In the genomic region with DNA sequence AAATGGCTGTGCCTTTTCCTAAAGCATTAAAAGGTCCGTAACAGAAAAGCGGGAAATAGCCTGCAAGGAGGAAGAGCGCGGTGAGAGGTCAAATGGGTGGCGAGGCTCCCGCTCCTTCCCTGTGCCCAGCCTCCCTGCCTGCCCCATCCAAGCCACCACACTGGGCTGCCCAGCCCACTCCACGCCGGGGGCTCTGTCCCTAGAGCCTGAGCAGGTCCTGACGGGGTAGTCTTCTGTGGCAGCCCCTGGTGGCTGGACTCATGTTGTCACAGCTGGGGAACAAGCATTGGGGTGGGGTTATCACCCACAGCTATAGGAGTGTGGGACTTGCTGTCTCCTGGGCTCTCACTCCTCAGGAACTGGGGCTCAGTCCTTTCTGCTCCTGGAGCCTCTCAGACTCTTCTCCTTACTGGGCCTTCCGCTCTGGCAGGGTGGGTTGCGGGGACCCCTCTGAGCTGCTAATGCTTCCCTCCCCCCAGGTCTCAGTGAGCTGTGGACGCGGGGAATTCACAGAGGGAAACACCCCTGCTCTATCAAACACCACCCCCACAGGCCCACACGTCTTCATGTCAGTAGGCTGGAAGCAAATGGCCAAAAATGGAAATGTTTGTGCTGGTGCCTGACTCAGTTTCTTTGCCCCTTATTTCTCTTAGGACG, we compare ENCODE assay signal across 27 cellular contexts.
DNase-seq lines count a peak whose midpoint lies in the region; ATAC-seq and TF ChIP-seq lines count a peak whose summit lies in the region.
"Had no signal": no experiment of that assay in that cellular context is flagged by ENCODE, and none has a peak within 500 bp of the region (broad histone marks: within the 10 kb centered on the region; RNA-seq: fewer than 3 reads in every experiment).

No MANE protein-coding gene starts in this region.

- H3K4me1 Mint-ChIP-seq in natural killer cell treated with Interleukin-12 subunit alpha and Interleukin-12 subunit beta and Interleukin-15 and Interleukin-18, amount 100 ng/mL, for 72 hours (ENCODE audit: low read depth in 2 of 2), result no peaks in the 10 kb centered on the region
- H3K4me1 Mint-ChIP-seq in natural killer cell, result no peaks in the 10 kb centered on the region
- H3K4me1 Mint-ChIP-seq in WTC11, result peaks cover 43% of the 10 kb centered on the region
- H3K4me1 Mint-ChIP-seq in nephron, result peaks cover 85% of the 10 kb centered on the region
- H3K4me1 Mint-ChIP-seq in Caco-2 (ENCODE audit: low read depth, unreplicated experiment), result peaks cover 12% of the 10 kb centered on the region
- H3K4me1 Mint-ChIP-seq: activated CD4-positive, alpha-beta memory T cell treated with anti-CD3 and anti-CD28 coated beads, Interleukin-2, amount 10 ng/mL, durations not matched to agents 7 days and 5 days; activated naive CD4-positive, alpha-beta T cell treated with anti-CD3 and anti-CD28 coated beads, Interleukin-2, amount 10 ng/mL, durations not matched to agents 7 days and 5 days; activated T-helper 17 cell treated with anti-CD3 and anti-CD28 coated beads, Interleukin-2, amount 50 U/mL, for 72 hours had no signal

- DNase-seq in natural killer cell treated with Interleukin-12 subunit alpha and Interleukin-12 subunit beta and Interleukin-15 and Interleukin-18, amount 100 ng/mL, for 72 hours (ENCODE audit: low spot score), result peak; percentile 53
- DNase-seq in natural killer cell (no peak), WTC11 (ENCODE audit: low spot score) (peak; percentile 8), NCI-H1092 (lab: John Stamatoyannopoulos, UW) (no peak), OCI-M2 (lab: John Stamatoyannopoulos, UW; ENCODE audit: unreplicated experiment) (no peak), Caco-2 (no peak)
- DNase-seq in effector memory CD4-positive, alpha-beta T cell, result no peak
- DNase-seq: activated CD4-positive, alpha-beta memory T cell treated with anti-CD3 and anti-CD28 coated beads, Interleukin-2, amount 10 ng/mL, durations not matched to agents 7 days and 5 days; activated naive CD4-positive, alpha-beta T cell treated with anti-CD3 and anti-CD28 coated beads, Interleukin-2, amount 10 ng/mL, durations not matched to agents 7 days and 5 days; AML-193; body of pancreas; CD4-positive, alpha-beta memory T cell; foreskin melanocyte; NCI-H187; NCI-H2171; small intestine; stimulated activated CD4-positive, alpha-beta T cell treated with anti-CD3 and anti-CD28 coated beads, Interleukin-2, amount 100 ng/mL, for 24 hours; stimulated activated naive CD8-positive, alpha-beta T cell treated with anti-CD3 and anti-CD28 coated beads, Interleukin-15, amount 100 ng/mL, for 72 hours; uterus had no signal

- intact Hi-C loops in natural killer cell (cut with micrococcal nuclease), result no loop called here
- intact Hi-C loops in Caco-2 (cut with micrococcal nuclease; ENCODE audit: unreplicated experiment), result no loop called here

- no peaks in the 10 kb centered on the region for H3K9me3 Mint-ChIP-seq in natural killer cell treated with Interleukin-12 subunit alpha and Interleukin-12 subunit beta and Interleukin-15 and Interleukin-18, amount 100 ng/mL, for 72 hours
- H3K9me3 Mint-ChIP-seq in natural killer cell (no peaks in the 10 kb centered on the region), WTC11 (no peaks in the 10 kb centered on the region), nephron (no peaks in the 10 kb centered on the region), Caco-2 (ENCODE audit: unreplicated experiment) (no peaks in the 10 kb centered on the region)
- H3K9me3 Mint-ChIP-seq: activated CD4-positive, alpha-beta memory T cell treated with anti-CD3 and anti-CD28 coated beads, Interleukin-2, amount 10 ng/mL, durations not matched to agents 7 days and 5 days; activated naive CD4-positive, alpha-beta T cell treated with anti-CD3 and anti-CD28 coated beads, Interleukin-2, amount 10 ng/mL, durations not matched to agents 7 days and 5 days; activated T-helper 17 cell treated with anti-CD3 and anti-CD28 coated beads, Interleukin-2, amount 50 U/mL, for 72 hours; nephron progenitor cell; stimulated activated naive CD8-positive, alpha-beta T cell treated with anti-CD3 and anti-CD28 coated beads, Interleukin-15, amount 100 ng/mL, for 72 hours had no signal

- no peaks in the 10 kb centered on the region for H3K9me3 ChIP-seq in effector memory CD4-positive, alpha-beta T cell (ENCODE audit: control insufficient read depth, low read length)
- no peaks in the 10 kb centered on the region for H3K9me3 ChIP-seq in Caco-2
- H3K9me3 ChIP-seq: body of pancreas, heart right ventricle, ovary, thoracic aorta, uterus had no signal

- POLR2A ChIA-PET in WTC11 (lab: Charles Lee) (no interaction called here), Caco-2 (lab: Charles Lee) (no interaction called here)

- peak in 1 of 2 donors; percentile 19 for ATAC-seq in natural killer cell treated with Interleukin-12 subunit alpha and Interleukin-12 subunit beta and Interleukin-15 and Interleukin-18, amount 100 ng/mL, for 72 hours
- ATAC-seq in natural killer cell (no peak), WTC11 (peak; percentile 12; the same call in 1 of the 2 replicates)
- ATAC-seq: body of pancreas; stimulated activated naive CD8-positive, alpha-beta T cell treated with anti-CD3 and anti-CD28 coated beads, Interleukin-15, amount 100 ng/mL, for 72 hours had no signal

- H3K4me1 ChIP-seq in effector memory CD4-positive, alpha-beta T cell (ENCODE audit: control insufficient read depth, insufficient read depth, low read length, poor library complexity, severe bottlenecking), result no peaks in the 10 kb centered on the region
- H3K4me1 ChIP-seq in Caco-2, result no peaks in the 10 kb centered on the region
- H3K4me1 ChIP-seq: body of pancreas, uterus had no signal

- H3K27ac Mint-ChIP-seq in natural killer cell treated with Interleukin-12 subunit alpha and Interleukin-12 subunit beta and Interleukin-15 and Interleukin-18, amount 100 ng/mL, for 72 hours, result no peak overlapping the region
- H3K27ac Mint-ChIP-seq in natural killer cell (no peak overlapping the region), WTC11 (no peak overlapping the region), nephron (peak overlapping the region in 2 of 3 experiments; percentile 37 to 65), Caco-2 (ENCODE audit: unreplicated experiment) (no peak overlapping the region)
- H3K27ac Mint-ChIP-seq: activated CD4-positive, alpha-beta memory T cell treated with anti-CD3 and anti-CD28 coated beads, Interleukin-2, amount 10 ng/mL, durations not matched to agents 7 days and 5 days; activated T-helper 17 cell treated with anti-CD3 and anti-CD28 coated beads, Interleukin-2, amount 50 U/mL, for 72 hours had no signal

- no peak overlapping the region for H3K27ac ChIP-seq in effector memory CD4-positive, alpha-beta T cell (ENCODE audit: insufficient read depth, low read length, poor library complexity, severe bottlenecking)
- H3K27ac ChIP-seq: body of pancreas, dorsolateral prefrontal cortex, heart right ventricle, ovary, RWPE1, thoracic aorta, uterus had no signal

- CTCF ChIA-PET in WTC11 (lab: Charles Lee) (interaction anchor here (0.8 to 1.7 kb wide), 3 partner anchors 12 to 101 kb away, joined by 3 to 5 read pairs (median 5); no protein-coding TSS in a partner anchor), Caco-2 (lab: Charles Lee) (interaction anchor here (0.7 kb wide), 1 partner anchor 38 kb away, joined by 3 read pairs; no protein-coding TSS in a partner anchor)

- H3K36me3 ChIP-seq in effector memory CD4-positive, alpha-beta T cell (ENCODE audit: control insufficient read depth, insufficient read depth, low read length), result no peaks in the 10 kb centered on the region
- H3K36me3 ChIP-seq in Caco-2 (ENCODE audit: control insufficient read depth, insufficient read depth, low read length), result no peaks in the 10 kb centered on the region
- H3K36me3 ChIP-seq: heart right ventricle, ovary, thoracic aorta, uterus had no signal

- H3K4me3 ChIP-seq in effector memory CD4-positive, alpha-beta T cell (ENCODE audit: insufficient read depth, low read depth, low read length, poor library complexity, severe bottlenecking), result no peak overlapping the region
- no peak overlapping the region for H3K4me3 ChIP-seq in Caco-2 (ENCODE audit: low read depth, low read length)
- H3K4me3 ChIP-seq: body of pancreas, ovary, thoracic aorta, uterus had no signal

- no TSS peak for BruUV-seq in Caco-2 (replicated peaks; lab: Mats Ljungman, UMichigan)

- H3K27me3 Mint-ChIP-seq in natural killer cell treated with Interleukin-12 subunit alpha and Interleukin-12 subunit beta and Interleukin-15 and Interleukin-18, amount 100 ng/mL, for 72 hours, result peaks cover 15 to 17% of the 10 kb centered on the region in 2 donors
- H3K27me3 Mint-ChIP-seq in natural killer cell (ENCODE audit: low read depth in 2 of 2) (peaks cover 6 to 19% of the 10 kb centered on the region in 2 donors), WTC11 (ENCODE audit: low read depth) (no peaks in the 10 kb centered on the region), nephron (ENCODE audit: low read depth) (peaks cover 15% of the 10 kb centered on the region), Caco-2 (ENCODE audit: insufficient read depth, unreplicated experiment) (no peaks in the 10 kb centered on the region)
- H3K27me3 Mint-ChIP-seq: activated CD4-positive, alpha-beta memory T cell treated with anti-CD3 and anti-CD28 coated beads, Interleukin-2, amount 10 ng/mL, durations not matched to agents 7 days and 5 days; stimulated activated naive CD8-positive, alpha-beta T cell treated with anti-CD3 and anti-CD28 coated beads, Interleukin-15, amount 100 ng/mL, for 72 hours had no signal

- TF ChIP-seq CTCF in natural killer cell (IDR thresholded peaks at IDR 0.05), result no peak
- TF ChIP-seq CTCF in WTC11 (IDR thresholded peaks at IDR 0.05), result no peak
- no peak for TF ChIP-seq CTCF in nephron (IDR thresholded peaks at IDR 0.05; ENCODE audit: unreplicated experiment in 3 of 3)
- no peak for TF ChIP-seq CTCF in Caco-2 (IDR thresholded peaks at IDR 0.05; ENCODE audit: insufficient read depth in 1 of 2, low read depth in 1 of 2, low read length in 1 of 2, severe bottlenecking in 1 of 2, unreplicated experiment in 1 of 2)

- H3K36me3 Mint-ChIP-seq in natural killer cell treated with Interleukin-12 subunit alpha and Interleukin-12 subunit beta and Interleukin-15 and Interleukin-18, amount 100 ng/mL, for 72 hours, result no peaks in the 10 kb centered on the region
- no peaks in the 10 kb centered on the region for H3K36me3 Mint-ChIP-seq in natural killer cell
- H3K36me3 Mint-ChIP-seq in WTC11, result no peaks in the 10 kb centered on the region
- no peaks in the 10 kb centered on the region for H3K36me3 Mint-ChIP-seq in nephron (ENCODE audit: low read depth)
- no peaks in the 10 kb centered on the region for H3K36me3 Mint-ChIP-seq in Caco-2 (ENCODE audit: insufficient read depth, unreplicated experiment)
- H3K36me3 Mint-ChIP-seq: activated naive CD4-positive, alpha-beta T cell treated with anti-CD3 and anti-CD28 coated beads, Interleukin-2, amount 10 ng/mL, durations not matched to agents 7 days and 5 days; CD4-positive, alpha-beta memory T cell had no signal

- H3K27me3 ChIP-seq in effector memory CD4-positive, alpha-beta T cell (replicated peaks; ENCODE audit: control insufficient read depth, insufficient read depth, low read length, poor library complexity, severe bottlenecking), result no peaks in the 10 kb centered on the region
- no peaks in the 10 kb centered on the region for H3K27me3 ChIP-seq in Caco-2 (replicated peaks; ENCODE audit: control insufficient read depth, insufficient read depth, low read length)
- H3K27me3 ChIP-seq: dorsolateral prefrontal cortex, ovary, uterus had no signal

- no peak overlapping the region for H3K4me3 Mint-ChIP-seq in natural killer cell treated with Interleukin-12 subunit alpha and Interleukin-12 subunit beta and Interleukin-15 and Interleukin-18, amount 100 ng/mL, for 72 hours
- H3K4me3 Mint-ChIP-seq in natural killer cell (no peak overlapping the region), WTC11 (no peak overlapping the region), nephron (no peak overlapping the region), Caco-2 (ENCODE audit: unreplicated experiment) (no peak overlapping the region)
- H3K4me3 Mint-ChIP-seq: activated CD4-positive, alpha-beta memory T cell treated with anti-CD3 and anti-CD28 coated beads, Interleukin-2, amount 10 ng/mL, durations not matched to agents 7 days and 5 days; activated naive CD4-positive, alpha-beta T cell treated with anti-CD3 and anti-CD28 coated beads, Interleukin-2, amount 10 ng/mL, durations not matched to agents 7 days and 5 days; activated T-helper 17 cell treated with anti-CD3 and anti-CD28 coated beads, Interleukin-2, amount 50 U/mL, for 72 hours; CD4-positive, alpha-beta memory T cell; nephron progenitor cell; stimulated activated naive CD8-positive, alpha-beta T cell treated with anti-CD3 and anti-CD28 coated beads, Interleukin-15, amount 100 ng/mL, for 72 hours had no signal

Comparison
In these comparisons a context has a peak if more than half of its experiments do, and no peak if none do; other contexts are left out.
1. DNase-seq: peak in natural killer cell treated with Interleukin-12 subunit alpha and Interleukin-12 subunit beta and Interleukin-15 and Interleukin-18, amount 100 ng/mL, for 72 hours (single experiment) and WTC11 (single experiment); none in natural killer cell (single experiment), NCI-H1092 (single experiment), effector memory CD4-positive, alpha-beta T cell (0 of 3), OCI-M2 (single experiment) and Caco-2 (0 of 2).
2. H3K27ac Mint-ChIP-seq: peak in nephron (2 of 3); none in natural killer cell treated with Interleukin-12 subunit alpha and Interleukin-12 subunit beta and Interleukin-15 and Interleukin-18, amount 100 ng/mL, for 72 hours (0 of 2), natural killer cell (0 of 2), WTC11 (single experiment) and Caco-2 (single experiment).